Comparison of ENCODE assay signal across 20 cellular contexts in genomic region chr6:38117281-38117680, GRCh38.
A peak's percentile ranks its signal among the peaks of the same experiment; 100 is the strongest.
DNase-seq lines count a peak whose midpoint lies in the region; ATAC-seq and TF ChIP-seq lines count a peak whose summit lies in the region.
"Had no signal": no experiment of that assay in that cellular context is flagged by ENCODE, and none has a peak within 500 bp of the region (broad histone marks: within the 10 kb centered on the region; RNA-seq: fewer than 3 reads in every experiment).

No MANE protein-coding gene starts in this region.

- TF ChIP-seq CTCF in Calu3 (IDR thresholded peaks at IDR 0.05; ENCODE audit: unreplicated experiment) (no peak), IMR-90 (conservative IDR thresholded peaks at IDR 0.05; ENCODE audit: low read depth, low read length) (no peak), mammary epithelial cell (conservative IDR thresholded peaks at IDR 0.05 in 1 of 2, IDR thresholded peaks at IDR 0.05 in 1 of 2; ENCODE audit: extremely low read depth in 1 of 2, insufficient read depth in 1 of 2, low read depth in 1 of 2, low read length in 2 of 2) (no peak), osteocyte (IDR thresholded peaks at IDR 0.05) (no peak)

- H3K18ac ChIP-seq in IMR-90 (ENCODE audit: low read depth, low read length), result no peak overlapping the region

- in situ Hi-C loops in IMR-90 (cut with MboI; ENCODE audit: low sequenced_read_pairs), result no loop called here
- in situ Hi-C loops in mammary epithelial cell (cut with MboI; ENCODE audit: low sequenced_read_pairs in 2 of 2), result no loop called here

- H2AFZ ChIP-seq in IMR-90 (replicated peaks; ENCODE audit: low read length, poor library complexity) (no peak overlapping the region), mammary epithelial cell (ENCODE audit: low read depth, low read length) (no peak overlapping the region)
- H2AFZ ChIP-seq: GM23338 had no signal

- H2BK15ac ChIP-seq in IMR-90 (ENCODE audit: low read depth, low read length), result no peak overlapping the region

- no peak overlapping the region for H4K91ac ChIP-seq in IMR-90 (ENCODE audit: insufficient read depth, low read depth, low read length)

- H3K4me1 Mint-ChIP-seq in Calu3 (ENCODE audit: low read depth, unreplicated experiment) (no peaks in the 10 kb centered on the region), osteocyte (ENCODE audit: unreplicated experiment) (peaks cover 12% of the 10 kb centered on the region)
- H3K4me1 Mint-ChIP-seq in naive thymus-derived CD4-positive, alpha-beta T cell, result peaks cover 3 to 23% (median 11%) of the 10 kb centered on the region in 7 donors

- H3K23ac ChIP-seq in IMR-90 (ENCODE audit: low read depth, low read length), result no peak overlapping the region

- CTCF ChIA-PET in Calu3 (lab: Charles Lee) (interaction anchor here (0.5 to 0.7 kb wide), 5 partner anchors 14 to 983 kb away, joined by 3 to 6 read pairs (median 4); no protein-coding TSS in a partner anchor), IMR-90 (lab: Yijun Ruan, JAX) (no interaction called here), mammary epithelial cell (lab: Charles Lee; ENCODE audit: low non-redundant PET) (no interaction called here)
- CTCF ChIA-PET in naive thymus-derived CD4-positive, alpha-beta T cell (lab: Charles Lee), result no interaction called here

- H3K36me3 Mint-ChIP-seq in Calu3 (ENCODE audit: insufficient read depth, unreplicated experiment) (peaks cover 19% of the 10 kb centered on the region), osteocyte (ENCODE audit: unreplicated experiment) (peaks cover 22% of the 10 kb centered on the region)
- H3K36me3 Mint-ChIP-seq in naive thymus-derived CD4-positive, alpha-beta T cell, result peaks cover 10 to 58% (median 24%) of the 10 kb centered on the region in 5 donors

- H3K4me2 ChIP-seq in IMR-90 (ENCODE audit: low read depth, low read length) (no peak overlapping the region), mammary epithelial cell (ENCODE audit: insufficient read depth, low read depth, low read length) (no peak overlapping the region)
- H3K4me2 ChIP-seq: BLaER1, GM23338 had no signal

- intact Hi-C loops in Calu3 (cut with micrococcal nuclease; ENCODE audit: unreplicated experiment) (no loop called here), IMR-90 (cut with micrococcal nuclease) (loop anchor here (10.0 kb wide), 1 partner anchor 322 kb away; no protein-coding TSS in a partner anchor), mammary epithelial cell (cut with micrococcal nuclease) (no loop called here)
- intact Hi-C loops in naive thymus-derived CD4-positive, alpha-beta T cell (cut with micrococcal nuclease), result no loop called here

- dilution Hi-C loops in IMR-90 (cut with HindIII; ENCODE audit: low sequenced_read_pairs, unreplicated experiment), result no loop called here
- dilution Hi-C loops in mammary epithelial cell (cut with HindIII; ENCODE audit: low sequenced_read_pairs), result no loop called here

- no peak overlapping the region for H2AK5ac ChIP-seq in IMR-90 (ENCODE audit: low read depth, low read length)

- WGBS in IMR-90 (ENCODE audit: extremely low coverage in 2 of 2, insufficient read length in 1 of 2), 2 experiments, result no CpG with 5 or more reads among the region's 1 CpG
- whole genome bisulfite sequencing in mammary epithelial cell (ENCODE audit: low coverage, missing lambda C conversion rate), result 40% methylated on average over 1 of the region's 1 CpG

- no peak for TF ChIP-seq RAD21 in IMR-90 (IDR thresholded peaks at IDR 0.05; ENCODE audit: low read length)

- no peak overlapping the region for H2BK20ac ChIP-seq in IMR-90 (ENCODE audit: low read depth, low read length)

- no peak overlapping the region for H3K4ac ChIP-seq in IMR-90 (ENCODE audit: low read depth, low read length)

- H3K79me2 ChIP-seq in mammary epithelial cell (ENCODE audit: insufficient read depth, low read length), result peaks cover 9% of the 10 kb centered on the region

- DNase-seq in Calu3 (no peak), IMR-90 (peak; percentile 56), mammary epithelial cell (peak; percentile 69), iris pigment epithelial cell (ENCODE audit: low read depth) (peak; percentile 46), osteocyte (ENCODE audit: extremely low spot score, unreplicated experiment) (no peak)
- no peak for DNase-seq in naive thymus-derived CD4-positive, alpha-beta T cell
- DNase-seq: activated CD4-positive, CD25-positive, alpha-beta regulatory T cell treated with anti-CD3 and anti-CD28 coated beads, Interleukin-2, amount 50 U/mL, for 72 hours; DMS153; effector CD8-positive, alpha-beta T cell; left ventricle myocardium inferior; posterior cingulate gyrus; small intestine; tibial artery had no signal

- H2BK5ac ChIP-seq in IMR-90 (ENCODE audit: low read depth, low read length, poor library complexity, severe bottlenecking), result no peak overlapping the region

- H3K27me3 Mint-ChIP-seq in Calu3 (ENCODE audit: unreplicated experiment), result no peaks in the 10 kb centered on the region
- H3K27me3 Mint-ChIP-seq in osteocyte (ENCODE audit: unreplicated experiment), result no peaks in the 10 kb centered on the region
- H3K27me3 Mint-ChIP-seq in naive thymus-derived CD4-positive, alpha-beta T cell, result no peaks in the 10 kb centered on the region

- peaks cover 16% of the 10 kb centered on the region for H3K36me3 ChIP-seq in IMR-90 (ENCODE audit: control insufficient read depth, insufficient read depth, low read length)
- peaks cover 3% of the 10 kb centered on the region for H3K36me3 ChIP-seq in mammary epithelial cell (ENCODE audit: insufficient read depth, low read length)
- H3K36me3 ChIP-seq in naive thymus-derived CD4-positive, alpha-beta T cell (ENCODE audit: control insufficient read depth in 2 of 3, insufficient read depth in 3 of 3, low read length in 3 of 3), result peaks cover 0 to 25% (median 0%) of the 10 kb centered on the region in 3 experiments

- BruUV-seq in Calu3 (replicated peaks; lab: Mats Ljungman, UMichigan) (TSS peak; percentile 20), IMR-90 (replicated peaks; lab: Mats Ljungman, UMichigan) (no TSS peak), mammary epithelial cell (replicated peaks; lab: Mats Ljungman, UMichigan) (TSS peak; percentile 16)

- H3K27ac Mint-ChIP-seq in Calu3 (ENCODE audit: unreplicated experiment) (no peak overlapping the region), osteocyte (ENCODE audit: unreplicated experiment) (no peak overlapping the region)
- H3K27ac Mint-ChIP-seq in naive thymus-derived CD4-positive, alpha-beta T cell, result peak overlapping the region in 2 of 9 donors; percentile 7 to 56
- H3K27ac Mint-ChIP-seq: brain; GM23338; T-helper 1 cell treated with Interleukin-12 subunit alpha and Interleukin-12 subunit beta and Interleukin-4 antibody, amounts not matched to agents 30 μg/mL and 1 μg/mL, for 36 hours had no signal

- peaks cover 7% of the 10 kb centered on the region for H3K4me1 ChIP-seq in IMR-90 (ENCODE audit: control insufficient read depth, insufficient read depth, low read length)
- peaks cover 30% of the 10 kb centered on the region for H3K4me1 ChIP-seq in mammary epithelial cell (ENCODE audit: insufficient read depth, low read length)
- no peaks in the 10 kb centered on the region for H3K4me1 ChIP-seq in naive thymus-derived CD4-positive, alpha-beta T cell (ENCODE audit: control insufficient read depth in 2 of 2, insufficient read depth in 2 of 2, low read length in 2 of 2)
- H3K4me1 ChIP-seq: BLaER1, tibial artery had no signal

- peak; percentile 20; the same call in 1 of the 2 replicates for ATAC-seq in IMR-90 (ENCODE audit: low read depth)
- no peak for ATAC-seq in HG03432 (IDR thresholded peaks at IDR 0.05; ENCODE audit: unreplicated experiment)
- no peak for ATAC-seq in GM21528 (IDR thresholded peaks at IDR 0.05; ENCODE audit: low FRiP score, unreplicated experiment)
- no peak for ATAC-seq in naive thymus-derived CD4-positive, alpha-beta T cell
- ATAC-seq: Right ventricle myocardium inferior had no signal

- no peak overlapping the region for H4K8ac ChIP-seq in IMR-90 (ENCODE audit: low read depth in 2 of 2, low read length in 2 of 2)

- H3K9me3 Mint-ChIP-seq in Calu3 (ENCODE audit: low read depth, unreplicated experiment) (no peaks in the 10 kb centered on the region), osteocyte (ENCODE audit: unreplicated experiment) (no peaks in the 10 kb centered on the region)
- H3K9me3 Mint-ChIP-seq in naive thymus-derived CD4-positive, alpha-beta T cell, result no peaks in the 10 kb centered on the region
- H3K9me3 Mint-ChIP-seq: brain; GM23338; T-helper 1 cell treated with Interleukin-12 subunit alpha and Interleukin-12 subunit beta and Interleukin-4 antibody, amounts not matched to agents 30 μg/mL and 1 μg/mL, for 36 hours had no signal

- H3K79me1 ChIP-seq in IMR-90 (ENCODE audit: low read depth in 1 of 2, low read length in 2 of 2), result peaks cover 53 to 85% of the 10 kb centered on the region in 2 experiments

- H3K9ac ChIP-seq in IMR-90 (ENCODE audit: low read depth, low read length), result no peak overlapping the region
- no peak overlapping the region for H3K9ac ChIP-seq in mammary epithelial cell (ENCODE audit: insufficient read depth, low read length)
- H3K9ac ChIP-seq: BLaER1 had no signal

- no peak overlapping the region for H3K14ac ChIP-seq in IMR-90 (replicated peaks; ENCODE audit: low read depth, low read length)

- no peak overlapping the region for H3K27ac ChIP-seq in IMR-90 (ENCODE audit: insufficient read depth, low read length)
- H3K27ac ChIP-seq in mammary epithelial cell (ENCODE audit: insufficient read depth, low read depth, low read length), result no peak overlapping the region
- H3K27ac ChIP-seq in naive thymus-derived CD4-positive, alpha-beta T cell (ENCODE audit: low read depth, low read length), result no peak overlapping the region
- H3K27ac ChIP-seq: BLaER1, left ventricle myocardium inferior, tibial artery had no signal

- H4K5ac ChIP-seq in IMR-90 (ENCODE audit: low read depth, low read length), result no peak overlapping the region

- H3K27me3 ChIP-seq in IMR-90 (ENCODE audit: control insufficient read depth, insufficient read depth, low read length), result no peaks in the 10 kb centered on the region
- H3K27me3 ChIP-seq in mammary epithelial cell (ENCODE audit: insufficient read depth, low read length), result no peaks in the 10 kb centered on the region
- H3K27me3 ChIP-seq in naive thymus-derived CD4-positive, alpha-beta T cell (ENCODE audit: control insufficient read depth in 2 of 2, insufficient read depth in 2 of 2, low read length in 2 of 2), result no peaks in the 10 kb centered on the region
- H3K27me3 ChIP-seq: BLaER1, tibial artery had no signal

- H3K4me3 ChIP-seq in IMR-90 (ENCODE audit: insufficient read depth, low read depth, low read length) (no peak overlapping the region), mammary epithelial cell (replicated peaks in 1 of 3; ENCODE audit: insufficient read depth in 1 of 3, low read depth in 2 of 3, low read length in 3 of 3) (no peak overlapping the region)
- no peak overlapping the region for H3K4me3 ChIP-seq in naive thymus-derived CD4-positive, alpha-beta T cell (ENCODE audit: low read length)
- H3K4me3 ChIP-seq: BLaER1, GM23338, left ventricle myocardium inferior, tibial artery had no signal

- H3K9me3 ChIP-seq in IMR-90 (ENCODE audit: control insufficient read depth, insufficient read depth, low read length), result no peaks in the 10 kb centered on the region
- no peaks in the 10 kb centered on the region for H3K9me3 ChIP-seq in mammary epithelial cell (replicated peaks; ENCODE audit: insufficient read depth, low read length)
- no peaks in the 10 kb centered on the region for H3K9me3 ChIP-seq in naive thymus-derived CD4-positive, alpha-beta T cell (ENCODE audit: control insufficient read depth in 2 of 3, low read length in 3 of 3)
- H3K9me3 ChIP-seq: BLaER1, left ventricle myocardium inferior, tibial artery had no signal

- H4K20me1 ChIP-seq in IMR-90 (ENCODE audit: insufficient read depth, low read length), result peaks cover 41% of the 10 kb centered on the region; the same call in 1 of the 2 replicates
- H4K20me1 ChIP-seq in mammary epithelial cell (ENCODE audit: insufficient read depth, low read length), result no peaks in the 10 kb centered on the region

- H3K4me3 Mint-ChIP-seq in Calu3 (ENCODE audit: low read depth, unreplicated experiment) (no peak overlapping the region), osteocyte (ENCODE audit: unreplicated experiment) (no peak overlapping the region)
- no peak overlapping the region for H3K4me3 Mint-ChIP-seq in naive thymus-derived CD4-positive, alpha-beta T cell
- H3K4me3 Mint-ChIP-seq: brain; GM23338; T-helper 1 cell treated with Interleukin-12 subunit alpha and Interleukin-12 subunit beta and Interleukin-4 antibody, amounts not matched to agents 30 μg/mL and 1 μg/mL, for 36 hours had no signal

- no peak overlapping the region for H2AK9ac ChIP-seq in IMR-90 (replicated peaks; ENCODE audit: low read depth, low read length, poor library complexity)

- H3K56ac ChIP-seq in IMR-90 (ENCODE audit: extremely low read depth, insufficient read depth, low read length), result no peak overlapping the region

- POLR2A ChIA-PET in IMR-90 (lab: Charles Lee; ENCODE audit: unreplicated experiment), result no interaction called here
- POLR2A ChIA-PET in naive thymus-derived CD4-positive, alpha-beta T cell (lab: Charles Lee), result no interaction called here

- H3K9me1 ChIP-seq in IMR-90 (ENCODE audit: insufficient read depth, low read length), result peaks cover 8% of the 10 kb centered on the region; the same call in 1 of the 2 replicates

- H2BK120ac ChIP-seq in IMR-90 (ENCODE audit: low read depth, low read length), result no peak overlapping the region

- no peak for TF ChIP-seq POLR2A in IMR-90 (IDR thresholded peaks at IDR 0.05; ENCODE audit: low read depth, low read length)

Comparison
In these comparisons a context has a peak if more than half of its experiments do, and no peak if none do; other contexts are left out.
1. DNase-seq: peak in IMR-90 (single experiment), mammary epithelial cell (single experiment) and iris pigment epithelial cell (single experiment); none in Calu3 (single experiment), osteocyte (single experiment) and naive thymus-derived CD4-positive, alpha-beta T cell (0 of 9).